In the genomic region with DNA sequence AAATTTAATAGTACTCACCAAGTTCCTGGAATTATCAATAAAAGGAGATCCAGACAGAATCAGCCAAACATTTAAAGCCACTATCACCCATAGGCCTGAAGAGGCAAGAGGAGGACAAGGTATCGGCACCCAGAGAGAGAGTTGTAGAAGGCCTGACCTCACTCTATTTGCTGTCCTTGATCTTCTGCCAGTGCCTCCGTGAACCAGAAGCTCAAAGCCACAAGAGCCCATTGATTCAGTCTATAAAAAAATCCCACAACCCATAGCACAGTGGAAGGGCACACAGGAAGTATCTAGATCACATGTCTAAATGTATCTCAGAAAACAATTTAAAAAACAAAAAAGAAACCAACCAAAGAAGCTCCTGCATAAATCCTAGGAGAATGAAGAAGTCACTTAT, we compare ENCODE assay signal across 21 cellular contexts.
"Had no signal": no experiment of that assay in that cellular context is flagged by ENCODE, and none has a peak within 500 bp of the region (broad histone marks: within the 10 kb centered on the region; RNA-seq: fewer than 3 reads in every experiment).

No MANE protein-coding gene starts in this region.

- H3K27ac Mint-ChIP-seq: activated CD4-positive, alpha-beta T cell treated with anti-CD3 and anti-CD28 coated beads, Interleukin-2, amount 10 ng/mL, durations not matched to agents 7 days and 5 days; brain; stimulated activated memory B cell treated with anti-CD40 and anti-IgM and Interleukin-4, amounts not matched to agents 10 μg/mL and 1 μg/mL and 100 μg/mL, for 72 hours; T-helper 2 cell treated with Interferon-gamma antibody and Interleukin-4, amounts not matched to agents 5 μg/mL and 100 μg/mL, for 36 hours had no signal

- H3K4me3 Mint-ChIP-seq: activated CD4-positive, alpha-beta T cell treated with anti-CD3 and anti-CD28 coated beads, Interleukin-2, amount 10 ng/mL, durations not matched to agents 7 days and 5 days; activated T-cell treated with anti-CD3 and anti-CD28 coated beads, Interleukin-2, amount 50 U/mL, for 4 hours; brain; stimulated activated memory B cell treated with anti-CD40 and anti-IgM and Interleukin-4, amounts not matched to agents 10 μg/mL and 1 μg/mL and 100 μg/mL, for 72 hours; T-helper 2 cell treated with Interferon-gamma antibody and Interleukin-4, amounts not matched to agents 5 μg/mL and 100 μg/mL, for 36 hours had no signal

- H3K9me3 Mint-ChIP-seq: activated T-cell treated with anti-CD3 and anti-CD28 coated beads, Interleukin-2, amount 50 U/mL, for 4 hours had no signal

- DNase-seq: activated CD4-positive, alpha-beta T cell treated with anti-CD3 and anti-CD28 coated beads, Interleukin-2, amount 10 ng/mL, durations not matched to agents 7 days and 5 days; activated CD8-positive, alpha-beta memory T cell treated with anti-CD3 and anti-CD28 coated beads for 24 hours; activated CD8-positive, alpha-beta memory T cell treated with anti-CD3 and anti-CD28 coated beads, Interleukin-2, amount 50 U/mL, for 4 hours; activated naive CD4-positive, alpha-beta T cell treated with Interleukin-2 at 50 U/mL for 16 hours; activated T-cell treated with anti-CD3 and anti-CD28 coated beads, Interleukin-2, amount 50 U/mL, for 4 hours; anterior cingulate cortex; heart left ventricle; islet precursor cell; left colon; mesenchymal stem cell; nucleus accumbens; small intestine; stimulated activated CD4-positive, alpha-beta T cell treated with anti-CD3 and anti-CD28 coated beads, Interleukin-2, amount 100 ng/mL, for 24 hours; testis; trophoblast cell; uterus had no signal

- H3K4me1 Mint-ChIP-seq: stimulated activated memory B cell treated with anti-CD40 and anti-IgM and Interleukin-4, amounts not matched to agents 10 μg/mL and 1 μg/mL and 100 μg/mL, for 72 hours had no signal

- ATAC-seq: activated CD4-positive, CD25-positive, alpha-beta regulatory T cell treated with anti-CD3 and anti-CD28 coated beads, Interleukin-2, amount 50 U/mL, for 24 hours; activated T-cell treated with anti-CD3 and anti-CD28 coated beads, Interleukin-2, amount 50 U/mL, for 4 hours; heart left ventricle; left colon; sciatic nerve; stimulated activated memory B cell treated with anti-CD40 and anti-IgM and Interleukin-4, amounts not matched to agents 10 μg/mL and 1 μg/mL and 100 μg/mL, for 72 hours had no signal

- H3K9me3 ChIP-seq: testis, uterus had no signal
